In the genomic region with DNA sequence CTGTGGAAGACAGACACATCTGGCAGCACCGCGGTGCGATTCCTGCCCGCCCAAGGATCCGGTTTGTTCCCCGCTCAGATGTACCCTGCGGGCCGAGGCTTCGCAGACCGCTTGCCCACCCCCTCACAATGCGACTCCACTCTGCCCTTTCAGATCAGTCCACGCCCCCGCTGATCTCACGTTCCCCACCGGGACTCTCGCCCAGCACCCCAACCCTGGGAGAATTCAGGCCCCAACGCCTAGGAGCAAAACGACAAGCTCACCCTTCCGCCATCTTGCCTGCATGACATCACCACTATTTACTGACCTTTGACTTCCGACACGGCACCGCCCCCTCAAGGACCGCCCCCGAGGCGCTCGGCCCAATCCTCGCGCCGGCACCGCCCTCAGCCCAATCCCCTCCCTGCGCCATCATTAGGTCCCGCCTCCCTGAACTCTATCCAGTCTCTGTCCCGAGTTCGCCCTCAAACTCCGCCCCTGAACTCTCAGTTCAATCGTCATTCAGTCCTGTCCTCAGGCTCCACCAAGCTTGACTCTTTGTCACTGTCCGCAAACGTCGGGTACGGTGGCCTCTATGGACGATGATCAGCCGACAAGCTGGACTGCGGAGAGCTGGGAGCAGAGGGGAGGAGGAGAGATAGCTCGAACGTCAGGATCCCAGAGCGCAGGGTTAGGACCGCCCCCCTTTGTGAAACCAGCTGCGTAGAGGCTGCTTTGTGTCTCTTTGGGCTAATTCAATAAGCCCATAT, we compare ENCODE assay signal across 8 cellular contexts. TPM values are rescaled to one million over a fixed set of nuclear protein-coding genes. Genes with fewer than 3 reads are reported as not detected.
DNase-seq lines count a peak whose midpoint lies in the region; ATAC-seq and TF ChIP-seq lines count a peak whose summit lies in the region.

A gene with protein sequence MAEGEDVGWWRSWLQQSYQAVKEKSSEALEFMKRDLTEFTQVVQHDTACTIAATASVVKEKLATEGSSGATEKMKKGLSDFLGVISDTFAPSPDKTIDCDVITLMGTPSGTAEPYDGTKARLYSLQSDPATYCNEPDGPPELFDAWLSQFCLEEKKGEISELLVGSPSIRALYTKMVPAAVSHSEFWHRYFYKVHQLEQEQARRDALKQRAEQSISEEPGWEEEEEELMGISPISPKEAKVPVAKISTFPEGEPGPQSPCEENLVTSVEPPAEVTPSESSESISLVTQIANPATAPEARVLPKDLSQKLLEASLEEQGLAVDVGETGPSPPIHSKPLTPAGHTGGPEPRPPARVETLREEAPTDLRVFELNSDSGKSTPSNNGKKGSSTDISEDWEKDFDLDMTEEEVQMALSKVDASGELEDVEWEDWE (minus strand): TSS at position 301 of the 749 bp plus-strand sequence. CDS start 27 bp downstream, at position 274.

- H3K27me3 ChIP-seq in ACC112 (ENCODE audit: insufficient read depth, low read length): no peaks in the 10 kb centered on the region
- no peaks in the 10 kb centered on the region for H3K27me3 ChIP-seq in breast epithelium
- no peaks in the 10 kb centered on the region for H3K27me3 ChIP-seq in iPS-18a (ENCODE audit: control insufficient read depth, insufficient read depth, low read length)
- no peaks in the 10 kb centered on the region for H3K27me3 ChIP-seq in skeletal muscle satellite cell (ENCODE audit: control insufficient read depth, insufficient read depth, low read length)

- peaks cover 12% of the 10 kb centered on the region for H3K4me1 ChIP-seq in ACC112 (ENCODE audit: control insufficient read depth, insufficient read depth, low read length, unreplicated experiment)
- H3K4me1 ChIP-seq in breast epithelium: peaks cover 7 to 19% of the 10 kb centered on the region in 2 donors
- H3K4me1 ChIP-seq in iPS-18a (ENCODE audit: control insufficient read depth, low read depth, low read length): peaks cover 8% of the 10 kb centered on the region
- H3K4me1 ChIP-seq in skeletal muscle satellite cell (ENCODE audit: control insufficient read depth, insufficient read depth, low read length): peaks cover 10% of the 10 kb centered on the region

- peak within 1 kb of the TSS; percentile 76 for H3K27ac ChIP-seq in ACC112 (ENCODE audit: low read depth, low read length)
- H3K27ac ChIP-seq in VCaP: peak within 1 kb of the TSS; percentile 87
- peak within 1 kb of the TSS; percentile 95 to 99 for H3K27ac ChIP-seq in breast epithelium
- peak within 1 kb of the TSS; percentile 79 for H3K27ac ChIP-seq in iPS-18a (ENCODE audit: low read length)

- intact Hi-C loops in breast epithelium (cut with DNase I; ENCODE audit: low total_unique reads): no loop called here

- TF ChIP-seq POLR2A in breast epithelium (IDR thresholded peaks at IDR 0.05): peak; percentile 88

- H3K4me3 ChIP-seq in ACC112 (ENCODE audit: low read depth, low read length) (peak within 1 kb of the TSS; percentile 90), breast epithelium (peak within 1 kb of the TSS; percentile 64 to 89 (median 79)), iPS-18a (ENCODE audit: low read length) (peak within 1 kb of the TSS; percentile 88), skeletal muscle satellite cell (ENCODE audit: low read length) (peak within 1 kb of the TSS; percentile 81)

- TF ChIP-seq CTCF in VCaP (conservative IDR thresholded peaks at IDR 0.05) (no peak), breast epithelium (IDR thresholded peaks at IDR 0.05) (peak in 1 of 3 donors; percentile 17)

- peak within 1 kb of the TSS; percentile 84 for H3K9ac ChIP-seq in iPS-18a (ENCODE audit: low read length)
- peak within 1 kb of the TSS; percentile 89 for H3K9ac ChIP-seq in skeletal muscle satellite cell (ENCODE audit: low read depth, low read length)

- H3K79me2 ChIP-seq in ACC112 (ENCODE audit: control insufficient read depth, insufficient read depth, low read length, unreplicated experiment): peaks cover 30% of the 10 kb centered on the region

- H3K9me3 ChIP-seq in breast epithelium (no peaks in the 10 kb centered on the region), iPS-18a (ENCODE audit: control insufficient read depth, low read depth, low read length) (no peaks in the 10 kb centered on the region), skeletal muscle satellite cell (replicated peaks; ENCODE audit: low read length) (no peaks in the 10 kb centered on the region)

- peaks cover 10% of the 10 kb centered on the region; the same call in 1 of the 2 replicates for H3K36me3 ChIP-seq in ACC112 (ENCODE audit: insufficient read depth, low read length)
- H3K36me3 ChIP-seq in breast epithelium: no peaks in the 10 kb centered on the region
- H3K36me3 ChIP-seq in iPS-18a (ENCODE audit: control insufficient read depth, low read depth, low read length): peaks cover 11% of the 10 kb centered on the region
- peaks cover 28% of the 10 kb centered on the region for H3K36me3 ChIP-seq in skeletal muscle satellite cell (ENCODE audit: insufficient read depth, low read length)

- DNase-seq in NCI-H2196 treated with DMSO at 0.1 percent for 48 hours (lab: John Stamatoyannopoulos, UW; ENCODE audit: unreplicated experiment) (peak; percentile 99), breast epithelium (ENCODE audit: low spot score in 2 of 2) (peak; percentile 99)

- H2AFZ ChIP-seq in ACC112 (ENCODE audit: low read length, unreplicated experiment): peak within 1 kb of the TSS; percentile 92

- peak within 1 kb of the TSS; percentile 87 for H3K4me2 ChIP-seq in skeletal muscle satellite cell (ENCODE audit: low read length)

- peak; percentile 93 for ATAC-seq in GM18870 (IDR thresholded peaks at IDR 0.05; ENCODE audit: unreplicated experiment)
- ATAC-seq in HG03135 (IDR thresholded peaks at IDR 0.05; ENCODE audit: unreplicated experiment): peak; percentile 97

RNA-seq across cellular contexts. Expression of the gene that starts here (rescaled TPM):
- total RNA-seq in breast epithelium: 100 to 1,000 TPM in 1 of 3 donors, 10 to 100 TPM in 2; 86.9 to 123 (median 95.1) TPM
- total RNA-seq in skeletal muscle satellite cell (2012; rRNA removed): 38.7 and 40.8 TPM in 2 replicates

Comparison
In these comparisons a context has a peak if more than half of its experiments do, and no peak if none do; other contexts are left out.
1. Peak in every context shown above with its lines: DNase-seq, ATAC-seq, H3K4me3 ChIP-seq and H3K27ac ChIP-seq.